Comparison of ENCODE assay signal across 10 cellular contexts in genomic region chr16:52376677-52377300, GRCh38.
"Had no signal": no experiment of that assay in that cellular context is flagged by ENCODE, and none has a peak within 500 bp of the region (broad histone marks: within the 10 kb centered on the region; RNA-seq: fewer than 3 reads in every experiment).

No MANE protein-coding gene starts in this region.

- H3K36me3 Mint-ChIP-seq: IgD-negative memory B cell had no signal

- H2AFZ ChIP-seq: GM23248 had no signal

- ATAC-seq: HCT116, HepG2 had no signal

- H3K27ac ChIP-seq: GM23248, HL-60 had no signal

- DNase-seq: GM23248, GOT3, H7, HFFc6, KBM-7 had no signal

- H3K27me3 Mint-ChIP-seq: IgD-negative memory B cell had no signal

- H3K9me3 ChIP-seq: HAP-1 had no signal

- H3K27ac Mint-ChIP-seq: HFFc6, IgD-negative memory B cell had no signal

- H3K4me1 ChIP-seq: HAP-1 had no signal

- H3K36me3 ChIP-seq: HAP-1 had no signal

- H3K9ac ChIP-seq: GM23248 had no signal

- H3K4me3 Mint-ChIP-seq: HFFc6, IgD-negative memory B cell had no signal

- H3K4me3 ChIP-seq: GM23248, HAP-1 had no signal

- H3K4me1 Mint-ChIP-seq: IgD-negative memory B cell had no signal
